Comparison of ENCODE assay signal across 11 cellular contexts in genomic region chr3:87473944-87474343, GRCh38.
"Had no signal": no experiment of that assay in that cellular context is flagged by ENCODE, and none has a peak within 500 bp of the region (broad histone marks: within the 10 kb centered on the region; RNA-seq: fewer than 3 reads in every experiment).

No MANE protein-coding gene starts in this region.

- H3K36me3 ChIP-seq: HAP-1 had no signal

- H3K4me3 Mint-ChIP-seq: GM23338, H9, HFFc6 had no signal

- ATAC-seq: GM23338, HCT116 had no signal

- DNase-seq: GM23248, GOT3, H7, H9, HCEC 1CT, HFFc6 had no signal

- H3K4me1 Mint-ChIP-seq: GM23338, H9 had no signal

- FAIRE-seq: H1, H54 had no signal

- H3K4me1 ChIP-seq: HAP-1 had no signal

- H3K27ac ChIP-seq: GM23248 had no signal

- H3K4me3 ChIP-seq: GM23248, GM23338, HAP-1 had no signal

- H3K4me2 ChIP-seq: GM23338 had no signal

- H3K9me3 ChIP-seq: HAP-1 had no signal

- H3K27ac Mint-ChIP-seq: GM23338, H9, HFFc6 had no signal
